8 cellular contexts compared by ENCODE assay signal in genomic region chrX:132022115-132022862, GRCh38. TPM values are rescaled to one million over a fixed set of nuclear protein-coding genes. Genes with fewer than 3 reads are reported as not detected.
DNase-seq lines count a peak whose midpoint lies in the region; ATAC-seq and TF ChIP-seq lines count a peak whose summit lies in the region.

No MANE protein-coding gene starts in this region.

- H3K4me3 Mint-ChIP-seq in activated T-cell treated with anti-CD3 and anti-CD28 coated beads, Interleukin-2, amount 50 U/mL, for 24 hours = peak overlapping the region; percentile 90
- H3K4me3 Mint-ChIP-seq in activated B cell treated with CpG ODN at 0.5 μM for 24 hours = peak overlapping the region; percentile 90

- no peak for TF ChIP-seq POLR2A in gastrocnemius medialis (IDR thresholded peaks at IDR 0.05)

- H3K27me3 ChIP-seq in gastrocnemius medialis = peaks cover 0 to 8% (median 0%) of the 10 kb centered on the region in 3 donors

- H3K4me3 ChIP-seq in fibroblast of the aortic adventitia (ENCODE audit: low read depth, low read length) (peak overlapping the region; percentile 57), gastrocnemius medialis (peak overlapping the region; percentile 52 to 64 (median 56))

- no peak overlapping the region for H3K27ac ChIP-seq in gastrocnemius medialis

- TF ChIP-seq CTCF in activated B cell treated with CpG ODN at 0.5 μM for 24 hours (IDR thresholded peaks at IDR 0.05) (no peak), fibroblast of the aortic adventitia (IDR thresholded peaks at IDR 0.05; ENCODE audit: insufficient read depth, low read length) (peak; percentile 5), gastrocnemius medialis (IDR thresholded peaks at IDR 0.05 in 4 of 5, conservative IDR thresholded peaks at IDR 0.05 in 1 of 5) (no peak)

- ATAC-seq in HG03280 (IDR thresholded peaks at IDR 0.05; ENCODE audit: unreplicated experiment) = peak; percentile 7
- peak; percentile 16 for ATAC-seq in activated B cell treated with CpG ODN at 0.5 μM for 24 hours (ENCODE audit: low read depth)
- no peak for ATAC-seq in gastrocnemius medialis

- in situ Hi-C loops in gastrocnemius medialis (cut with MboI; ENCODE audit: low sequenced_read_pairs in 4 of 4) = no loop called here

- no peaks in the 10 kb centered on the region for H3K9me3 Mint-ChIP-seq in activated T-cell treated with anti-CD3 and anti-CD28 coated beads, Interleukin-2, amount 50 U/mL, for 24 hours
- H3K9me3 Mint-ChIP-seq in activated B cell treated with CpG ODN at 0.5 μM for 24 hours = no peaks in the 10 kb centered on the region

- peaks cover 34% of the 10 kb centered on the region for H3K4me1 Mint-ChIP-seq in activated T-cell treated with anti-CD3 and anti-CD28 coated beads, Interleukin-2, amount 50 U/mL, for 24 hours (ENCODE audit: low read depth)
- H3K4me1 Mint-ChIP-seq in activated B cell treated with CpG ODN at 0.5 μM for 24 hours = peaks cover 30% of the 10 kb centered on the region

- H3K27me3 Mint-ChIP-seq in activated T-cell treated with anti-CD3 and anti-CD28 coated beads, Interleukin-2, amount 50 U/mL, for 24 hours = peaks cover 41% of the 10 kb centered on the region
- no peaks in the 10 kb centered on the region for H3K27me3 Mint-ChIP-seq in activated B cell treated with CpG ODN at 0.5 μM for 24 hours

- H3K36me3 ChIP-seq in gastrocnemius medialis = no peaks in the 10 kb centered on the region

- intact Hi-C loops in activated B cell treated with CpG ODN at 0.5 μM for 24 hours (cut with micrococcal nuclease) = loop anchor here (1.0 to 5.0 kb wide), 5 partner anchors 35 to 465 kb away; partner anchors contain the start of gene MBNL3
- intact Hi-C loops in gastrocnemius medialis (cut with DNase I; ENCODE audit: low total_unique reads) = no loop called here

- H3K36me3 Mint-ChIP-seq in activated T-cell treated with anti-CD3 and anti-CD28 coated beads, Interleukin-2, amount 50 U/mL, for 24 hours (ENCODE audit: low read depth) = peaks cover 28% of the 10 kb centered on the region
- no peaks in the 10 kb centered on the region for H3K36me3 Mint-ChIP-seq in activated B cell treated with CpG ODN at 0.5 μM for 24 hours (ENCODE audit: low read depth)

- CTCF ChIA-PET in activated B cell treated with CpG ODN at 0.5 μM for 24 hours (lab: Charles Lee) = no interaction called here

- H3K4me1 ChIP-seq in gastrocnemius medialis = peaks cover 0 to 4% of the 10 kb centered on the region in 2 donors

- H3K9me3 ChIP-seq in gastrocnemius medialis = no peaks in the 10 kb centered on the region

- POLR2A ChIA-PET in activated B cell treated with CpG ODN at 0.5 μM for 24 hours (lab: Charles Lee) = interaction anchor here (0.8 to 3.7 kb wide), 3 partner anchors 33 to 196 kb away, joined by 3 to 24 read pairs (median 6); partner anchors contain the start of gene RAP2C

- no peak for DNase-seq in activated T-cell treated with anti-CD3 and anti-CD28 coated beads, Interleukin-2, amount 50 U/mL, for 24 hours
- no peak for DNase-seq in activated T-cell treated with anti-CD3 and anti-CD28 coated beads, Interleukin-2, amount 50 U/mL, for 48 hours
- DNase-seq in activated B cell treated with CpG ODN at 0.5 μM for 24 hours (no peak), fibroblast of the aortic adventitia (ENCODE audit: low read depth) (no peak), gastrocnemius medialis (no peak), COR-L47 (lab: John Stamatoyannopoulos, UW) (no peak), NCI-H187 treated with DMSO at 0.1 percent for 48 hours (lab: John Stamatoyannopoulos, UW) (no peak)

- H3K27ac Mint-ChIP-seq in activated T-cell treated with anti-CD3 and anti-CD28 coated beads, Interleukin-2, amount 50 U/mL, for 24 hours = peak overlapping the region; percentile 94
- peak overlapping the region; percentile 84 for H3K27ac Mint-ChIP-seq in activated B cell treated with CpG ODN at 0.5 μM for 24 hours

RNA-seq across cellular contexts. Expression of gene STK26, which starts 0.8 kb away (rescaled TPM):
- 19.9 and 20.7 TPM in 2 replicates for total RNA-seq in activated B cell treated with CpG ODN at 0.5 μM for 24 hours
- 0.57 and 1.6 TPM in 2 replicates for total RNA-seq in fibroblast of the aortic adventitia (ENCODE audit: low replicate concordance)
- total RNA-seq in gastrocnemius medialis = 1 to 10 TPM in 2 of 4 donors, under 1 TPM in 2; 0.58 to 3.1 (median 0.86) TPM

Comparison
In these comparisons a context has a peak if more than half of its experiments do, and no peak if none do; other contexts are left out.
1. ATAC-seq: peak in HG03280 (single experiment) and activated B cell treated with CpG ODN at 0.5 μM for 24 hours (single experiment); none in gastrocnemius medialis (0 of 2).